ENCODE assay signal across 8 cellular contexts in the genomic region with DNA sequence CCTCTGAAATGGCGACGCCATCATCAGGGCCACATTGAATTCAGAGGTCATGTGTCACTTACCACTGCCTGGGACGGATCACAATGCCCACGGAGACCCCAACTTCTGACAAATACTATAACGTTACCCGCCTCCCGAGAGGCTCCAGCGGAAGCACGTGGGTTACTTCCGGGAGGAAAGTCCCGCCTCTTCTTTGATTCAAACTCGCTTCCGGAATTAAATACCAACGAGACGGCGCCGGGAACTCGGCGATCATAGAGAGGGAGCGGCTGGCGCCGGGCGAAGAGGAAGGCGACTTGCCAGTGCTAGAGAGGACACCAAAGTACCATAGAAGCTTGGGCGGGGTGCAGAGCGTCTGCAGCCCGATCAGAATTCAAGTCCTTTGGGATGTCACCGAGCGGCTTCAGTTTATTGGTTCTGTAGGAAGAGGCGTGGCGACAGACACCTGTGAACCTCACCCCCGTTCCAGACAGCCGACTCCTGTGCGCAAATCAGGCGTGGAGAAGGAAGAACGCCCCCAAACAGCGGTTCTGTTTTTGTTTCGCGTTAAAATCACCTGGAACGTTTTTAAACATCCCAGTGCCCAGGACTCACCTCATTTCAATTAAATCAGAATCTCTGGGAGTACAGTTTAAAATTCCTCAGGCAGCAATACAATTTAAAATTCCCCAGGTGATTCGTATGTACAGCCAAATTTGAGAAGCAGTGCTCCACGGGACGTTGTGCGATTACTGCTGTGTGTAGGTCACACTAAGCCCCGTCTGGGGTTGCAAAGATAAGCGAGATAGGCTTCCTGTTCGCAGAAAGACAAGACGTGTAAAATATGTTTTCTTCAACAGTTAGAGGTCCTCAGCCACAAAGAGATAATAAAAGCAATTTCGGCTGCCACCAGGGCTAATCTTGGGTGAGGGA. TPM values are rescaled to one million over a fixed set of nuclear protein-coding genes. Genes with fewer than 3 reads are reported as not detected.
DNase-seq lines count a peak whose midpoint lies in the region; ATAC-seq and TF ChIP-seq lines count a peak whose summit lies in the region.

A gene with protein sequence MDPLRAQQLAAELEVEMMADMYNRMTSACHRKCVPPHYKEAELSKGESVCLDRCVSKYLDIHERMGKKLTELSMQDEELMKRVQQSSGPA (minus strand): TSS at position 159 of the 912 bp plus-strand sequence. CDS start 565 bp downstream, outside the sequence.

- H2BK12ac ChIP-seq in H9 (ENCODE audit: insufficient read length, low read depth, low read length): no peak within 1 kb of the TSS

- no peak within 1 kb of the TSS for H2BK15ac ChIP-seq in H9 (ENCODE audit: low read depth, low read length)

- no peak within 1 kb of the TSS for H2AK5ac ChIP-seq in H9 (ENCODE audit: insufficient read length, low read length)

- H3K4me1 Mint-ChIP-seq in H9: peaks cover 16 to 19% of the 10 kb centered on the region in 2 experiments
- peaks cover 22 to 29% of the 10 kb centered on the region in 2 donors for H3K4me1 Mint-ChIP-seq in natural killer cell treated with Interleukin-12 subunit alpha and Interleukin-12 subunit beta and Interleukin-15 and Interleukin-18, amount 100 ng/mL, for 72 hours (ENCODE audit: low read depth in 2 of 2)

- H4K91ac ChIP-seq in H9 (ENCODE audit: insufficient read length, low read depth, low read length): no peak within 1 kb of the TSS

- H3K14ac ChIP-seq in H9 (ENCODE audit: insufficient read depth, low read length): peak within 1 kb of the TSS; percentile 61; the same call in 1 of the 2 replicates

- peak within 1 kb of the TSS; percentile 81 to 89 (median 84) for H3K27ac Mint-ChIP-seq in H9
- peak within 1 kb of the TSS; percentile 88 to 99 for H3K27ac Mint-ChIP-seq in natural killer cell treated with Interleukin-12 subunit alpha and Interleukin-12 subunit beta and Interleukin-15 and Interleukin-18, amount 100 ng/mL, for 72 hours

- peak; percentile 98 for ATAC-seq in natural killer cell treated with Interleukin-12 subunit alpha and Interleukin-12 subunit beta and Interleukin-15 and Interleukin-18, amount 100 ng/mL, for 72 hours
- ATAC-seq in stimulated activated naive CD8-positive, alpha-beta T cell treated with anti-CD3 and anti-CD28 coated beads, Interleukin-15, Interleukin-2, amounts not matched to agents 100 U/mL and 50 U/mL, for 24 hours: peak; percentile 99

- H3K4me3 Mint-ChIP-seq in H9: peak within 1 kb of the TSS; percentile 90
- H3K4me3 Mint-ChIP-seq in natural killer cell treated with Interleukin-12 subunit alpha and Interleukin-12 subunit beta and Interleukin-15 and Interleukin-18, amount 100 ng/mL, for 72 hours: peak within 1 kb of the TSS; percentile 98

- H3K9me3 ChIP-seq in H9 (ENCODE audit: control insufficient read depth, low read depth, low read length) (no peaks in the 10 kb centered on the region), MG63 (no peaks in the 10 kb centered on the region)

- H2BK120ac ChIP-seq in H9 (ENCODE audit: low read depth, low read length, poor library complexity, severe bottlenecking): no peak within 1 kb of the TSS

- H2BK5ac ChIP-seq in H9 (ENCODE audit: insufficient read length, low read length): no peak within 1 kb of the TSS

- peaks cover 3 to 11% (median 9%) of the 10 kb centered on the region in 3 experiments; a peak in 5 of 7 replicates for H3K36me3 Mint-ChIP-seq in H9 (ENCODE audit: insufficient read depth in 1 of 3, low read depth in 3 of 3)
- H3K36me3 Mint-ChIP-seq in natural killer cell treated with Interleukin-12 subunit alpha and Interleukin-12 subunit beta and Interleukin-15 and Interleukin-18, amount 100 ng/mL, for 72 hours: peaks cover 12% of the 10 kb centered on the region

- no peaks in the 10 kb centered on the region for H3K4me1 ChIP-seq in H9 (ENCODE audit: insufficient read depth, low read length)

- no peak within 1 kb of the TSS for H3T11ph ChIP-seq in H9 (ENCODE audit: low read length)

- TF ChIP-seq CTCF in H9 (conservative IDR thresholded peaks at IDR 0.05) (no peak), fibroblast of pulmonary artery (IDR thresholded peaks at IDR 0.05; ENCODE audit: low read length, missing control alignments) (no peak)

- H3K23me2 ChIP-seq in H9 (ENCODE audit: insufficient read length, low read depth, low read length, poor library complexity, severe bottlenecking): peaks cover 10% of the 10 kb centered on the region

- peak within 1 kb of the TSS; percentile 76 for H2AFZ ChIP-seq in H9 (ENCODE audit: low read length)

- peak within 1 kb of the TSS; percentile 28 for H3K18ac ChIP-seq in H9 (ENCODE audit: insufficient read length, low read depth, low read length)

- WGBS in H9 (ENCODE audit: extremely low coverage, insufficient read length, low lambda C conversion rate): no CpG with 5 or more reads among the region's 49 CpGs

- H3K36me3 ChIP-seq in MG63: peaks cover 38% of the 10 kb centered on the region

- no peak within 1 kb of the TSS for H4K8ac ChIP-seq in H9 (replicated peaks; ENCODE audit: insufficient read length, low read depth, low read length)

- peak within 1 kb of the TSS; percentile 89 for H3K4me3 ChIP-seq in MG63
- H3K4me3 ChIP-seq in fibroblast of pulmonary artery (replicated peaks; ENCODE audit: low read depth, low read length): peak within 1 kb of the TSS; percentile 80

- H3K4ac ChIP-seq in H9 (ENCODE audit: low read depth, low read length): no peak within 1 kb of the TSS

- H4K20me1 ChIP-seq in H9 (ENCODE audit: control insufficient read depth, insufficient read depth, insufficient read length): no peaks in the 10 kb centered on the region

- no peak within 1 kb of the TSS for H3K56ac ChIP-seq in H9 (ENCODE audit: insufficient read length, low read depth, low read length)

- H3K27me3 ChIP-seq in H9 (ENCODE audit: insufficient read depth, low read length): no peaks in the 10 kb centered on the region
- H3K27me3 ChIP-seq in MG63: no peaks in the 10 kb centered on the region

- DNase-seq in ELR (ENCODE audit: low read depth) (peak; percentile 98), H9 (peak; percentile 99), MG63 (peak; percentile 94), SHP77 treated with DMSO at 0.1 percent for 48 hours (lab: John Stamatoyannopoulos, UW) (peak; percentile 83), fibroblast of pulmonary artery (ENCODE audit: low read depth) (peak; percentile 97)
- peak; percentile 97 for DNase-seq in activated effector memory CD4-positive, alpha-beta T cell treated with anti-CD3 and anti-CD28 coated beads, Interleukin-2, amount 50 U/mL, for 16 hours
- peak; percentile 96 for DNase-seq in natural killer cell treated with Interleukin-12 subunit alpha and Interleukin-12 subunit beta and Interleukin-15 and Interleukin-18, amount 100 ng/mL, for 72 hours (ENCODE audit: low spot score)
- DNase-seq in stimulated activated naive CD8-positive, alpha-beta T cell treated with anti-CD3 and anti-CD28 coated beads, Interleukin-15, Interleukin-2, amounts not matched to agents 100 U/mL and 50 U/mL, for 24 hours: peak; percentile 88

- H3K79me1 ChIP-seq in H9 (ENCODE audit: insufficient read depth, low read depth, low read length, poor library complexity, severe bottlenecking): no peaks in the 10 kb centered on the region

- H3K23ac ChIP-seq in H9 (ENCODE audit: insufficient read length, low read depth, low read length): no peak within 1 kb of the TSS

- no peak within 1 kb of the TSS for H3K27ac ChIP-seq in H9 (ENCODE audit: insufficient read length, low read depth, low read length)

- peak within 1 kb of the TSS; percentile 99 for H3K4me2 ChIP-seq in H9 (ENCODE audit: insufficient read depth, insufficient read length, low read length)

- peaks cover 5% of the 10 kb centered on the region; the same call in 1 of the 2 replicates for H3K79me2 ChIP-seq in H9 (ENCODE audit: insufficient read depth, low read length)

- no peaks in the 10 kb centered on the region for H3K9me3 Mint-ChIP-seq in H9
- H3K9me3 Mint-ChIP-seq in natural killer cell treated with Interleukin-12 subunit alpha and Interleukin-12 subunit beta and Interleukin-15 and Interleukin-18, amount 100 ng/mL, for 72 hours: no peaks in the 10 kb centered on the region

- no peak within 1 kb of the TSS for H4K5ac ChIP-seq in H9 (ENCODE audit: insufficient read length, low read depth, low read length)

- H3K27me3 Mint-ChIP-seq in H9 (ENCODE audit: low read depth): peaks cover 19% of the 10 kb centered on the region
- no peaks in the 10 kb centered on the region for H3K27me3 Mint-ChIP-seq in natural killer cell treated with Interleukin-12 subunit alpha and Interleukin-12 subunit beta and Interleukin-15 and Interleukin-18, amount 100 ng/mL, for 72 hours

- H3K9ac ChIP-seq in H9 (ENCODE audit: extremely low read depth, insufficient read length, low read length): peak within 1 kb of the TSS; percentile 86

- no peak within 1 kb of the TSS for H2BK20ac ChIP-seq in H9 (ENCODE audit: low read depth, low read length, poor library complexity, severe bottlenecking)

RNA-seq across cellular contexts. Expression of the gene that starts here (rescaled TPM):
- 126 and 130 TPM in 2 replicates for total RNA-seq in H9 (2021)
- total RNA-seq in MG63 (2014; rRNA removed; shearing (Covaris generic); ENCODE audit: low replicate concordance): 99.6 and 106 TPM in 2 replicates
- total RNA-seq in natural killer cell treated with Interleukin-12 subunit alpha and Interleukin-12 subunit beta and Interleukin-15 and Interleukin-18, amount 100 ng/mL, for 72 hours: 100 to 1,000 TPM in 1 of 2 donors, 10 to 100 TPM in 1; 77.6 to 131 TPM
